Comparison of ENCODE assay signal across 8 cellular contexts in the genomic region with DNA sequence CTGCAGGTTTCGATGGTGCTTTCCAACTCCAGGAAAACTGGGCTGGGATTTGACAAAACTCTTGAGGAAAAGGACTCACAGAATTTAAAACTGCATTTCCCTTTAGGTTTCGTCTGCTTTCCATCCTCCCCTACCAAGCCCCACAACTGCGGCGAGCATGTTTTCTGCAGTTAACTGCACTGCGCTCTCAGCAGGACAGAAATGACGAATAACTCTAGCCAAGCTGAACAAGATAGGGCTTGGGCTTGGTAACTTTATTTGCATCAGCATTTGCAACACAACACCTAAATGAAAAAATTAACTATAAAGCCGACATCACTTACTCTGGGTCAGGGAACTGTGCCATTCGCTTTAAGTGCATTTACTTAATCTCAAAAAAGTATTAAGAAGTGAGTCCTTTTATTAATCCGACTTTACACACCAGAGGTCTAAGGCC. TPM values are rescaled to one million over a fixed set of nuclear protein-coding genes. Genes with fewer than 3 reads are reported as not detected.
DNase-seq lines count a peak whose midpoint lies in the region; TF ChIP-seq lines count a peak whose summit lies in the region.

No MANE protein-coding gene starts in this region.

- H3K4me1 Mint-ChIP-seq in endodermal cell: peaks cover 23% of the 10 kb centered on the region

- 3 to 5% methylated on average over 9 of the region's 9 CpGs for WGBS in GM23248 (ENCODE audit: low coverage in 1 of 2, low lambda C conversion rate in 2 of 2, missing lambda C conversion rate in 2 of 2), 2 experiments
- 23 to 26% methylated on average over 6 to 9 of the region's 9 CpGs for WGBS in endodermal cell (ENCODE audit: insufficient coverage in 1 of 2, insufficient read length in 1 of 2), 2 experiments

- peaks cover 43% of the 10 kb centered on the region for H3K79me2 ChIP-seq in GM23248 (ENCODE audit: insufficient read depth)

- peaks cover 7% of the 10 kb centered on the region for H3K36me3 Mint-ChIP-seq in endodermal cell (ENCODE audit: low read depth)

- H3K9ac ChIP-seq in GM23248: peak overlapping the region; percentile 90
- H3K9ac ChIP-seq in endodermal cell (ENCODE audit: extremely low read depth, low read length, poor library complexity, severe bottlenecking): peak overlapping the region; percentile 7
- H3K9ac ChIP-seq in mucosa of rectum (ENCODE audit: low read depth in 1 of 2, low read length in 2 of 2): peak overlapping the region; percentile 80 to 88

- H3K27me3 ChIP-seq in GM23248 (replicated peaks; ENCODE audit: insufficient read depth) (no peaks in the 10 kb centered on the region), endodermal cell (ENCODE audit: control insufficient read depth, insufficient read depth, low read length, poor library complexity, severe bottlenecking) (no peaks in the 10 kb centered on the region), mucosa of rectum (ENCODE audit: control insufficient read depth in 2 of 2, insufficient read depth in 2 of 2, low read length in 2 of 2) (no peaks in the 10 kb centered on the region), tibial artery (no peaks in the 10 kb centered on the region)

- H3K36me3 ChIP-seq in GM23248 (ENCODE audit: low read depth) (no peaks in the 10 kb centered on the region), endodermal cell (ENCODE audit: control insufficient read depth, insufficient read depth, low read length) (no peaks in the 10 kb centered on the region), mucosa of rectum (ENCODE audit: control insufficient read depth in 2 of 2, insufficient read depth in 2 of 2, low read length in 2 of 2) (no peaks in the 10 kb centered on the region), tibial artery (no peaks in the 10 kb centered on the region)

- in situ Hi-C loops in GM23248 (cut with MboI): no loop called here

- H3K9me3 Mint-ChIP-seq in endodermal cell: peaks cover 4% of the 10 kb centered on the region

- no peaks in the 10 kb centered on the region for H3K27me3 Mint-ChIP-seq in endodermal cell (ENCODE audit: insufficient read depth)

- H3K27ac ChIP-seq in GM23248 (peak overlapping the region; percentile 82), endodermal cell (ENCODE audit: low read depth, low read length) (peak overlapping the region; percentile 27), mucosa of rectum (ENCODE audit: low read depth in 2 of 2, low read length in 2 of 2) (peak overlapping the region; percentile 85 to 91), tibial artery (peak overlapping the region; percentile 96 to 98)

- H3K9me3 ChIP-seq in GM23248 (ENCODE audit: low read depth): no peaks in the 10 kb centered on the region
- peaks cover 10% of the 10 kb centered on the region for H3K9me3 ChIP-seq in endodermal cell (ENCODE audit: control insufficient read depth, low read length)
- no peaks in the 10 kb centered on the region for H3K9me3 ChIP-seq in mucosa of rectum (ENCODE audit: control insufficient read depth in 2 of 2, low read length in 2 of 2)
- H3K9me3 ChIP-seq in tibial artery: no peaks in the 10 kb centered on the region

- H2AFZ ChIP-seq in GM23248: peak overlapping the region; percentile 95

- no peaks in the 10 kb centered on the region for H4K20me1 ChIP-seq in GM23248 (ENCODE audit: insufficient read depth)

- H3K9me2 ChIP-seq in GM23248 (ENCODE audit: insufficient read depth): no peaks in the 10 kb centered on the region

- intact Hi-C loops in tibial artery (cut with DNase I; ENCODE audit: low total_unique reads): loop anchor here (5.0 to 10.0 kb wide), 3 partner anchors 57 to 641 kb away; a partner anchor contains a TSS

- TF ChIP-seq CTCF in LNCaP clone FGC (IDR thresholded peaks at IDR 0.05; ENCODE audit: control insufficient read depth, extremely low read depth, insufficient read depth) (no peak), endodermal cell (conservative IDR thresholded peaks at IDR 0.05) (no peak), tibial artery (IDR thresholded peaks at IDR 0.05) (no peak)

- peaks cover 19% of the 10 kb centered on the region for H3F3A ChIP-seq in GM23248 (ENCODE audit: insufficient read depth)

- H3K4me3 ChIP-seq in GM23248 (peak overlapping the region; percentile 92), LNCaP clone FGC (ENCODE audit: low read depth, low read length) (peak overlapping the region; percentile 88), endodermal cell (ENCODE audit: low read length) (peak overlapping the region; percentile 99), mucosa of rectum (ENCODE audit: low read length in 2 of 2) (peak overlapping the region; percentile 89 to 99), tibial artery (peak overlapping the region; percentile 84 to 99)

- H3K4me3 Mint-ChIP-seq in endodermal cell: peak overlapping the region; percentile 90

- DNase-seq in NCI-H2227 (lab: John Stamatoyannopoulos, UW; ENCODE audit: unreplicated experiment) (peak; percentile 57), NCI-H2227 treated with DMSO at 0.1 percent for 48 hours (lab: John Stamatoyannopoulos, UW) (no peak), GM23248 (peak; percentile 72), LNCaP clone FGC (ENCODE audit: low read depth) (no peak), endodermal cell (peak; percentile 74), tibial artery (no peak)
- peak; percentile 22 to 27 for DNase-seq in activated CD4-positive, alpha-beta T cell treated with anti-CD3 and anti-CD28 coated beads for 4 hours

- H3K27ac Mint-ChIP-seq in endodermal cell: peak overlapping the region; percentile 92

- H3K4me1 ChIP-seq in GM23248 (ENCODE audit: insufficient read depth) (peaks cover 26% of the 10 kb centered on the region), endodermal cell (ENCODE audit: control insufficient read depth, insufficient read depth, low read length) (no peaks in the 10 kb centered on the region), mucosa of rectum (ENCODE audit: control insufficient read depth in 2 of 2, insufficient read depth in 2 of 2, low read length in 2 of 2) (peaks cover 7 to 9% of the 10 kb centered on the region in 2 donors), tibial artery (peaks cover 0 to 38% (median 24%) of the 10 kb centered on the region in 4 donors)

- peak overlapping the region; percentile 87 for H3K4me2 ChIP-seq in GM23248 (ENCODE audit: unreplicated experiment)

RNA-seq across cellular contexts. Expression of a gene that starts 0.7 kb away (rescaled TPM):
- 19.7 and 25.4 TPM in 2 replicates for total RNA-seq in GM23248 (2014; rRNA removed; shearing (Covaris generic))
- 4.2 and 4.8 TPM in 2 replicates for polyA plus RNA-seq in GM23248 (2016; fragmentation: Nextera tagmentation; extraction: Ambion mirVana)
- 10 to 100 TPM; 34.9 to 41.2 TPM for total RNA-seq in endodermal cell
- polyA plus RNA-seq in endodermal cell (2013, experiment 1 of 2): 19.7 TPM
- polyA plus RNA-seq in endodermal cell (2013, experiment 2 of 2): 22.8 TPM

RNA-seq across cellular contexts. Expression of a gene that starts 10.5 kb away (rescaled TPM):
- total RNA-seq in GM23248 (2014; rRNA removed; shearing (Covaris generic)): 53.6 and 63.7 TPM in 2 replicates
- 53.1 and 53.5 TPM in 2 replicates for polyA plus RNA-seq in GM23248 (2016; fragmentation: Nextera tagmentation; extraction: Ambion mirVana)
- 100 to 1,000 TPM; 305 to 431 TPM for total RNA-seq in endodermal cell
- polyA plus RNA-seq in endodermal cell (2013, experiment 1 of 2): 228 TPM
- polyA plus RNA-seq in endodermal cell (2013, experiment 2 of 2): 244 TPM

Comparison
In these comparisons a context has a peak if more than half of its experiments do, and no peak if none do; other contexts are left out.
1. DNase-seq: peak in NCI-H2227 (single experiment), GM23248 (single experiment), activated CD4-positive, alpha-beta T cell treated with anti-CD3 and anti-CD28 coated beads for 4 hours (2 of 2) and endodermal cell (single experiment); none in NCI-H2227 treated with DMSO at 0.1 percent for 48 hours (single experiment), LNCaP clone FGC (single experiment) and tibial artery (0 of 2).
2. H3K27ac ChIP-seq: peak in every context shown above with its lines; median percentile 97 in tibial artery; 88 in mucosa of rectum; 82 in GM23248; 27 in endodermal cell.
3. H3K9ac ChIP-seq: peak in every context shown above with its lines; median percentile 90 in GM23248; 84 in mucosa of rectum; 7 in endodermal cell.
4. Peak in every context shown above with its lines, with median percentiles within 50 percentile points of each other: H3K4me3 ChIP-seq.